Comparison of ENCODE assay signal across 8 cellular contexts in the genomic region with DNA sequence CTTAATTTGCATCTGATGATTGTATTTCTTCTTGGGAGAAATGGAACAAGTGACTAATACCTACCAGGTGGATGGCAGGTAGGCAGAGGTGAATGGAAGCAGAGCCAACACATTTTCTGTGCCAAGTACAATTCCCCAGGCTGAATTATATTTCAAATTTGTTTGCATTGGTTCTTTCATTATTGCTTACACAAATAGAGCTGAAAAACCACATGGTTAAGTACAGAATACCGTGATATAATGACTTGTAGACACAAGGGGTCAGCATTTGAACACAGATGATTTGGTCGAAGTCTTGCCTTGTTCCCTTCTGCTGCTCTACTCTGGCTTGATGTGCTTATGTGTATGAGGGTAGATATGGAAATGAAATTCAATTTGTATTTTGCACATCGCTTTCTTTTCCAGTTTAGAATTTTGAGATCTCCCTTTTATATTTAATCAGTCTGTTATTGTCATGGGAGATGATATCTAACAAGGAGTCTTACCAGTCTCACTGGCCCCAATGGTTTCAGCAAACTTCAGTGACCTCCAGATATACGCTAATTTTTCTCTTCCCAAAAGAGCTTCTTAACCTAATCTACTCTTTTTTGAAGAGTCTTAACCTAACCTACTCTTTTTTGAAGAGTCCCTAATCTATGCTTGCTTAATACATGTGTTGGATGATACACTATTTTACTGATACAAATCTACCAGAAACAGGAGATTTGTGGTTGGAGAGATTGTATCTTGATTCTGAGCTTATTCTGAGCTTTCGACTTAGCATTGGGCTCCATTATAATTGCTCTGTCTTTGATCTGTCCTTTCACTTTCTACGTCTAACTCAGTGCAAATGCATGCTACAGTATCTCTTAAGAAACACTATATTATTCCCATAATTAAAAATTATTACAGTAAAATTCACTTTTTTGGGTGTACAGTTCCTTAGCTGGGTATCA.
DNase-seq lines count a peak whose midpoint lies in the region; ATAC-seq, FAIRE-seq and TF ChIP-seq lines count a peak whose summit lies in the region.

No MANE protein-coding gene starts in this region.

- peak; percentile 78 to 82 for ATAC-seq in activated CD4-positive, CD25-positive, alpha-beta regulatory T cell treated with anti-CD3 and anti-CD28 coated beads, Interleukin-2, amount 50 U/mL, for 24 hours
- ATAC-seq in GM21367 (IDR thresholded peaks at IDR 0.05; ENCODE audit: unreplicated experiment): peak; percentile 87
- ATAC-seq in HG03460 (IDR thresholded peaks at IDR 0.05; ENCODE audit: unreplicated experiment): peak; percentile 88
- peak; percentile 85 for ATAC-seq in K562

- no peaks in the 10 kb centered on the region for H3K36me3 ChIP-seq in K562 (ENCODE audit: control insufficient read depth, insufficient read depth, low read length)
- no peaks in the 10 kb centered on the region for H3K36me3 ChIP-seq in stomach

- 2% methylated on average over 6 of the region's 6 CpGs for WGBS in K562 (ENCODE audit: insufficient coverage, low coverage, missing lambda C conversion rate)
- WGBS in stomach, 5 donors: 28 to 35% (median 32%) methylated on average over 6 of the region's 6 CpGs

- no peaks in the 10 kb centered on the region for H3K79me2 ChIP-seq in K562 (ENCODE audit: control insufficient read depth, insufficient read depth, low read length)

- intact Hi-C loops in K562 (cut with micrococcal nuclease): loop anchor here (1.0 to 10.0 kb wide), 3 partner anchors 256 to 820 kb away; no protein-coding TSS in a partner anchor
- intact Hi-C loops in stomach (cut with DNase I; ENCODE audit: low total_unique reads): loop anchor here (5.0 kb wide), 1 partner anchor 252 kb away; no protein-coding TSS in a partner anchor

- CTCF ChIA-PET in K562 (lab: Yijun Ruan, JAX; ENCODE audit: low intra/inter-chr PET ratio): interaction anchor here (1.2 kb wide), 1 partner anchor 257 kb away, joined by 5 read pairs; no protein-coding TSS in a partner anchor

- no peak overlapping the region for H2AFZ ChIP-seq in K562 (ENCODE audit: low read depth, low read length)

- peak; percentile 36 to 70 (median 50); a peak in 4 of 6 replicates for TF ChIP-seq CTCF in K562 (IDR thresholded peaks at IDR 0.05 in 2 of 3, conservative IDR thresholded peaks at IDR 0.05 in 1 of 3; ENCODE audit: insufficient read depth in 2 of 3, low read depth in 1 of 3, low read length in 3 of 3)
- peak in 4 of 7 experiments; percentile 21 to 80 (median 59) for TF ChIP-seq CTCF in stomach (IDR thresholded peaks at IDR 0.05)

- BruUV-seq in K562 (replicated peaks; lab: Mats Ljungman, UMichigan): no TSS peak

- no peaks in the 10 kb centered on the region; a peak in 1 of 5 replicates for H3K27me3 ChIP-seq in K562 (ENCODE audit: control insufficient read depth in 2 of 2, insufficient read depth in 2 of 2, low read length in 2 of 2)
- no peaks in the 10 kb centered on the region for H3K27me3 ChIP-seq in stomach

- H3K4me3 ChIP-seq in K562 (no peak overlapping the region), stomach (no peak overlapping the region)

- H3K4me1 ChIP-seq in K562 (replicated peaks in 1 of 2; ENCODE audit: control insufficient read depth in 2 of 2, insufficient read depth in 2 of 2, low read length in 2 of 2) (no peaks in the 10 kb centered on the region; a peak in 1 of 5 replicates), stomach (peaks cover 4 to 32% (median 6%) of the 10 kb centered on the region in 4 donors)

- TF ChIP-seq EP300 in K562 (IDR thresholded peaks at IDR 0.05; ENCODE audit: low read length) (no peak), stomach (IDR thresholded peaks at IDR 0.05) (no peak)

- in situ Hi-C loops in K562 (cut with MboI): loop anchor here (10.0 to 25.0 kb wide), 2 partner anchors 260 to 708 kb away; a partner anchor contains a TSS

- H3K9me3 ChIP-seq in K562 (replicated peaks; ENCODE audit: control insufficient read depth, insufficient read depth, low read depth, low read length) (no peaks in the 10 kb centered on the region), stomach (no peaks in the 10 kb centered on the region)

- DNase-seq in activated CD4-positive, CD25-positive, alpha-beta regulatory T cell treated with anti-CD3 and anti-CD28 coated beads, Interleukin-2, amount 50 U/mL, for 72 hours: no peak
- peak; percentile 76 for DNase-seq in NCI-H748 (lab: John Stamatoyannopoulos, UW; ENCODE audit: unreplicated experiment)
- DNase-seq in K562 (ENCODE audit: extremely low read depth in 1 of 4, low spot score in 3 of 4): peak; percentile 17 to 45 (median 29)
- peak; percentile 60 for DNase-seq in iPS-NIHi7 (ENCODE audit: extremely low spot score)
- DNase-seq in stomach: peak; percentile 73

- POLR2A ChIA-PET in K562 (lab: Yijun Ruan, JAX): no interaction called here

- no peak overlapping the region for H3K27ac ChIP-seq in K562 (ENCODE audit: extremely low read depth, low read depth, low read length)
- peak overlapping the region in 3 of 5 donors; percentile 7 to 64 (median 54) for H3K27ac ChIP-seq in stomach

- TF ChIP-seq POLR2A in K562 (conservative IDR thresholded peaks at IDR 0.05) (no peak), stomach (IDR thresholded peaks at IDR 0.05) (no peak)

- H3K9me1 ChIP-seq in K562 (ENCODE audit: control insufficient read depth, insufficient read depth, low read length): no peaks in the 10 kb centered on the region

- H3K4me2 ChIP-seq in K562 (ENCODE audit: insufficient read depth, low read length): no peak overlapping the region

- TF ChIP-seq RAD21 in K562 (CRISPR knock-in tag; conservative IDR thresholded peaks at IDR 0.05 in 1 of 2, IDR thresholded peaks at IDR 0.05 in 1 of 2): peak; percentile 80 to 85

- H3K9ac ChIP-seq in K562 (ENCODE audit: insufficient read depth in 1 of 2, low read depth in 2 of 2, low read length in 2 of 2): no peak overlapping the region

- peak; percentile 85 for FAIRE-seq in K562 (lab: Jason Lieb, UNC)

- no peaks in the 10 kb centered on the region for H4K20me1 ChIP-seq in K562 (replicated peaks; ENCODE audit: control insufficient read depth, insufficient read depth, low read length)

TF ChIP-seq in K562, 482 proteins besides CTCF, POLR2A, EP300 and RAD21:
- TF ChIP-seq SMC3 (conservative IDR thresholded peaks at IDR 0.05; ENCODE audit: insufficient read depth, low read depth, low read length) (peak; percentile 34), ASH1L (IDR thresholded peaks at IDR 0.05; ENCODE audit: borderline replicate concordance, low read depth, partially characterized antibody) (no peak), SMARCB1 (IDR thresholded peaks at IDR 0.05; ENCODE audit: insufficient read length, low read depth) (no peak), MEIS2 (IDR thresholded peaks at IDR 0.05; ENCODE audit: partially characterized antibody) (no peak)
- TF ChIP-seq, protein P1, sequence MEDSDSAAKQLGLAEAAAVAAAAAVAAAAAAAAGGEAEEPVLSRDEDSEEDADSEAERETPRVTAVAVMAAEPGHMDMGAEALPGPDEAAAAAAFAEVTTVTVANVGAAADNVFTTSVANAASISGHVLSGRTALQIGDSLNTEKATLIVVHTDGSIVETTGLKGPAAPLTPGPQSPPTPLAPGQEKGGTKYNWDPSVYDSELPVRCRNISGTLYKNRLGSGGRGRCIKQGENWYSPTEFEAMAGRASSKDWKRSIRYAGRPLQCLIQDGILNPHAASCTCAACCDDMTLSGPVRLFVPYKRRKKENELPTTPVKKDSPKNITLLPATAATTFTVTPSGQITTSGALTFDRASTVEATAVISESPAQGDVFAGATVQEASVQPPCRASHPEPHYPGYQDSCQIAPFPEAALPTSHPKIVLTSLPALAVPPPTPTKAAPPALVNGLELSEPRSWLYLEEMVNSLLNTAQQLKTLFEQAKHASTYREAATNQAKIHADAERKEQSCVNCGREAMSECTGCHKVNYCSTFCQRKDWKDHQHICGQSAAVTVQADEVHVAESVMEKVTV (CRISPR knock-in tag; IDR thresholded peaks at IDR 0.05): peak; percentile 69
- TF ChIP-seq, protein P2, sequence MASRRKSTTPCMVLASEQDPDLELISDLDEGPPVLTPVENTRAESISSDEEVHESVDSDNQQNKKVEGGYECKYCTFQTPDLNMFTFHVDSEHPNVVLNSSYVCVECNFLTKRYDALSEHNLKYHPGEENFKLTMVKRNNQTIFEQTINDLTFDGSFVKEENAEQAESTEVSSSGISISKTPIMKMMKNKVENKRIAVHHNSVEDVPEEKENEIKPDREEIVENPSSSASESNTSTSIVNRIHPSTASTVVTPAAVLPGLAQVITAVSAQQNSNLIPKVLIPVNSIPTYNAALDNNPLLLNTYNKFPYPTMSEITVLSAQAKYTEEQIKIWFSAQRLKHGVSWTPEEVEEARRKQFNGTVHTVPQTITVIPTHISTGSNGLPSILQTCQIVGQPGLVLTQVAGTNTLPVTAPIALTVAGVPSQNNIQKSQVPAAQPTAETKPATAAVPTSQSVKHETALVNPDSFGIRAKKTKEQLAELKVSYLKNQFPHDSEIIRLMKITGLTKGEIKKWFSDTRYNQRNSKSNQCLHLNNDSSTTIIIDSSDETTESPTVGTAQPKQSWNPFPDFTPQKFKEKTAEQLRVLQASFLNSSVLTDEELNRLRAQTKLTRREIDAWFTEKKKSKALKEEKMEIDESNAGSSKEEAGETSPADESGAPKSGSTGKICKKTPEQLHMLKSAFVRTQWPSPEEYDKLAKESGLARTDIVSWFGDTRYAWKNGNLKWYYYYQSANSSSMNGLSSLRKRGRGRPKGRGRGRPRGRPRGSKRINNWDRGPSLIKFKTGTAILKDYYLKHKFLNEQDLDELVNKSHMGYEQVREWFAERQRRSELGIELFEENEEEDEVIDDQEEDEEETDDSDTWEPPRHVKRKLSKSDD (conservative IDR thresholded peaks at IDR 0.05; ENCODE audit: low read length): no peak
